ENCODE assay signal across 21 cellular contexts in the genomic region with DNA sequence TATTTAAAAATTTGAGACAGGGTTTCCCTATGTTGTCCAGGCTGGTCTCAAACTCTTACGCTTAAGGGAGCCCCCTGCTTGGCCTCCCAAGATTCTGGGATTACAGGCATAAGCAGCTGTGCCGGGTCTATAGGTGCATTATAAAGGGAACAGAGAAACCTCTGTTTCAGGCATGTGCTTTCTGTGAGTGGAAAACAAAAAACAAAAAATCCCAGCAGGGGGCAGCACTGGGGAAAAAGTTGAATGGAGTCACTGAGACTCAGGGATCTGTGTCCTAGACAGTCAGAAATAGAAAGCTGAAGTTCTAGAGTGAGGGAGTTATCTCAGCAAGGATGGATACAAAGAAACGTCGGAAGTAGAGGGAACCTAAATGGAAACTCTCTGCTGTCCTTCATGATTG. TPM values are rescaled to one million over a fixed set of nuclear protein-coding genes. Genes with fewer than 3 reads are reported as not detected.
"Had no signal": no experiment of that assay in that cellular context is flagged by ENCODE, and none has a peak within 500 bp of the region (broad histone marks: within the 10 kb centered on the region; RNA-seq: fewer than 3 reads in every experiment).

No MANE protein-coding gene starts in this region.

RNA-seq across cellular contexts. Expression of a gene that starts 50.6 kb away (rescaled TPM):
- total RNA-seq: natural killer cell, occipital lobe, osteoblast, ovary, progenitor cell of endocrine pancreas, psoas muscle, renal cortical epithelial cell, right cardiac atrium, sciatic nerve, smooth muscle cell, spleen, stomach, subcutaneous adipose tissue, temporal lobe, thoracic aorta, thyroid gland, tibial nerve, upper lobe of left lung, ureter, vagina had no signal
- polyA plus RNA-seq: neural cell, ovary, psoas muscle, right cardiac atrium, smooth muscle cell, spleen, stomach had no signal

RNA-seq across cellular contexts. Expression of a gene that starts 54.8 kb away (rescaled TPM):
- total RNA-seq: natural killer cell, occipital lobe, osteoblast, ovary, progenitor cell of endocrine pancreas, psoas muscle, renal cortical epithelial cell, right cardiac atrium, sciatic nerve, smooth muscle cell, spleen, stomach, subcutaneous adipose tissue, temporal lobe, thoracic aorta, thyroid gland, tibial nerve, upper lobe of left lung, ureter, vagina had no signal
- polyA plus RNA-seq: neural cell, ovary, psoas muscle, right cardiac atrium, smooth muscle cell, spleen, stomach had no signal

RNA-seq across cellular contexts. Expression of a gene that starts 58.4 kb away (rescaled TPM):
- total RNA-seq: natural killer cell, occipital lobe, osteoblast, ovary, progenitor cell of endocrine pancreas, psoas muscle, renal cortical epithelial cell, right cardiac atrium, sciatic nerve, smooth muscle cell, spleen, stomach, subcutaneous adipose tissue, temporal lobe, thoracic aorta, thyroid gland, tibial nerve, upper lobe of left lung, ureter, vagina had no signal
- polyA plus RNA-seq: neural cell, ovary, psoas muscle, right cardiac atrium, smooth muscle cell, spleen, stomach had no signal
